In the genomic region with DNA sequence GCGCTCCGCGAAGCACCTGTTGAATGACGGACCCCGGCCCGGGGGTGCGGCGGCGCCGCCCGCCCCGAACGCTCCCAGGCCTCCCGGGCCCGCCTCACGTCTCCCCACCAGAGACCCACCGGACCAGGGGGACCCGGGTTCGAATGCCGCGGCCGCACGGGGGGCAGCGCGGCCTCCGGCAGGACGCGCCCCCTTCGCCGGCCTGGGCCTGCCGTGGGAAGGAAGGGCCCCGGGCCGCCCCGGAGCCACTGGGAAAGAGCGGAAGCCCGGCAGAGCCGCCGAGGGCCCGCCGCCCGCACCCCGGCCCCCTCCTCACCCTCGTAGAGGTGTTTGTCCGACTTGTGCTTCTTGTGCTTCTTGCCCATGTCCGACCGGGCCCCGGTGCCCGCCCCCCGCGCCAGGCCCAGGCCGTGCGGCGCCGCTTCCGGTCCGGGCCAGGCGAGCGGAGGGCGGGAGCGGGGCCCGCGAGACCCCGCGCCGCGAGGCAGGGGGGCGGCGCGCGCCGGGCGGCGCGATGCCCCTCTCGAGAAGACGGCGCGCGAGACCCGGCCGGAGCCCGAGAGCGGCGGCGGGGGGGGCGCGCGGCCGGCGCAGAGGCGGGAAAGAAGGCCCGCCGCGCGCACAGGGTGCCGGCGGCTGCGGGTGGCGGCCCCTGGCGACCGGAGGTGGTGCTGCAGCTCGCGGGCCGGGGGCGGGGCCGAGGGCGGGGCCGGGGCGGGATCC, we compare ENCODE assay signal across 8 cellular contexts. TPM values are rescaled to one million over a fixed set of nuclear protein-coding genes. Genes with fewer than 3 reads are reported as not detected.
DNase-seq lines count a peak whose midpoint lies in the region; ATAC-seq and TF ChIP-seq lines count a peak whose summit lies in the region.

A gene (minus strand): TSS at position 579 of the 723 bp plus-strand sequence. CDS start 214 bp downstream, at position 365.

- peak within 1 kb of the TSS; percentile 94 for H3K27ac Mint-ChIP-seq in activated T-cell treated with anti-CD3 and anti-CD28 coated beads, Interleukin-2, amount 50 U/mL, for 24 hours
- peak within 1 kb of the TSS; percentile 89 to 97 for H3K27ac Mint-ChIP-seq in natural killer cell

- peaks cover 50% of the 10 kb centered on the region for H3K4me1 Mint-ChIP-seq in activated T-cell treated with anti-CD3 and anti-CD28 coated beads, Interleukin-2, amount 50 U/mL, for 24 hours (ENCODE audit: low read depth)
- peaks cover 43 to 47% of the 10 kb centered on the region in 2 donors for H3K4me1 Mint-ChIP-seq in natural killer cell

- H3K27me3 Mint-ChIP-seq in activated T-cell treated with anti-CD3 and anti-CD28 coated beads, Interleukin-2, amount 50 U/mL, for 24 hours: no peaks in the 10 kb centered on the region
- peaks cover 3 to 6% of the 10 kb centered on the region in 2 donors for H3K27me3 Mint-ChIP-seq in natural killer cell (ENCODE audit: low read depth in 2 of 2)

- intact Hi-C loops in natural killer cell (cut with micrococcal nuclease): loop anchor here (5.0 to 10.0 kb wide), 2 partner anchors 41 to 376 kb away; a partner anchor contains a TSS

- peak within 1 kb of the TSS; percentile 35 for H3K27ac ChIP-seq in fibroblast of lung (ENCODE audit: insufficient read depth, low read length)

- H3K4me1 ChIP-seq in fibroblast of lung (ENCODE audit: control insufficient read depth, extremely low read depth, insufficient read depth, low read length): peaks cover 5% of the 10 kb centered on the region

- H3K4me2 ChIP-seq in fibroblast of lung (ENCODE audit: extremely low read depth, insufficient read depth, low read length): peak within 1 kb of the TSS; percentile 81

- H3K9ac ChIP-seq in fibroblast of lung (ENCODE audit: insufficient read depth, low read length): peak within 1 kb of the TSS; percentile 74

- H4K20me1 ChIP-seq in fibroblast of lung (ENCODE audit: control insufficient read depth, extremely low read depth, insufficient read depth, low read length): no peaks in the 10 kb centered on the region

- DNase-seq in AML-193 (lab: John Stamatoyannopoulos, UW) (peak; percentile 47 to 52), OCI-M1 (lab: John Stamatoyannopoulos, UW) (peak; percentile 58), fibroblast of lung (ENCODE audit: low read depth in 2 of 2) (peak; percentile 48 to 49), natural killer cell (peak; percentile 75)
- peak; percentile 91 for DNase-seq in activated T-cell treated with anti-CD3 and anti-CD28 coated beads, Interleukin-2, amount 50 U/mL, for 24 hours
- DNase-seq in stimulated activated naive CD4-positive, alpha-beta T cell (lab: John Stamatoyannopoulos, UW): peak; percentile 49 to 81 (median 68)

- H3K9me3 Mint-ChIP-seq in activated T-cell treated with anti-CD3 and anti-CD28 coated beads, Interleukin-2, amount 50 U/mL, for 24 hours: no peaks in the 10 kb centered on the region
- H3K9me3 Mint-ChIP-seq in natural killer cell: no peaks in the 10 kb centered on the region

- H3K4me3 Mint-ChIP-seq in activated T-cell treated with anti-CD3 and anti-CD28 coated beads, Interleukin-2, amount 50 U/mL, for 24 hours: peak within 1 kb of the TSS; percentile 94
- H3K4me3 Mint-ChIP-seq in natural killer cell: peak within 1 kb of the TSS; percentile 97

- H2AFZ ChIP-seq in fibroblast of lung (ENCODE audit: low read length): peak within 1 kb of the TSS; percentile 99

- TF ChIP-seq CTCF in fibroblast of lung (conservative IDR thresholded peaks at IDR 0.05 in 1 of 2, IDR thresholded peaks at IDR 0.05 in 1 of 2; ENCODE audit: low read depth in 1 of 2, low read length in 2 of 2): peak in 1 of 2 donors; percentile 13
- no peak for TF ChIP-seq CTCF in natural killer cell (IDR thresholded peaks at IDR 0.05)

- peaks cover 21% of the 10 kb centered on the region for H3K79me2 ChIP-seq in fibroblast of lung (ENCODE audit: control insufficient read depth, insufficient read depth, low read length)

- H3K36me3 Mint-ChIP-seq in activated T-cell treated with anti-CD3 and anti-CD28 coated beads, Interleukin-2, amount 50 U/mL, for 24 hours (ENCODE audit: low read depth): peaks cover 44% of the 10 kb centered on the region
- H3K36me3 Mint-ChIP-seq in natural killer cell: no peaks in the 10 kb centered on the region

- H3K27me3 ChIP-seq in fibroblast of lung (ENCODE audit: control insufficient read depth, insufficient read depth, low read length): no peaks in the 10 kb centered on the region

- no peaks in the 10 kb centered on the region for H3K9me3 ChIP-seq in fibroblast of lung (ENCODE audit: control insufficient read depth, insufficient read depth, low read depth, low read length)

- H3K36me3 ChIP-seq in fibroblast of lung (ENCODE audit: control insufficient read depth, insufficient read depth, low read length): no peaks in the 10 kb centered on the region

- H3K4me3 ChIP-seq in fibroblast of lung (replicated peaks in 1 of 4; ENCODE audit: control extremely low read depth in 1 of 4, insufficient read depth in 1 of 4, low read depth in 3 of 4, low read length in 4 of 4): peak within 1 kb of the TSS; percentile 52 to 76 (median 66)

- ATAC-seq in GM18907 (IDR thresholded peaks at IDR 0.05; ENCODE audit: unreplicated experiment) (peak; percentile 70), HG03108 (IDR thresholded peaks at IDR 0.05; ENCODE audit: unreplicated experiment) (peak; percentile 59), natural killer cell (peak; percentile 92 to 95 (median 93))

RNA-seq across cellular contexts. Expression of the gene that starts here (rescaled TPM):
- total RNA-seq in fibroblast of lung (39.3 and 50.0 TPM in 2 replicates), natural killer cell (100 to 1,000 TPM in 1 of 3 donors, 10 to 100 TPM in 2; 89.2 to 118 (median 94.9) TPM)
- polyA plus RNA-seq in fibroblast of lung: 51.5 and 53.4 TPM in 2 replicates
- 38.5 and 42.8 TPM in 2 replicates for polyA plus RNA-seq in fibroblast of lung (2012)
- polyA minus RNA-seq in fibroblast of lung (ENCODE audit: low replicate concordance): 8.5 and 23.7 TPM in 2 replicates

Comparison
In these comparisons a context has a peak if more than half of its experiments do, and no peak if none do; other contexts are left out.
1. Peak in every context shown above with its lines: DNase-seq, ATAC-seq, H3K4me3 ChIP-seq and H3K27ac ChIP-seq.